Comparison of ENCODE assay signal across 15 cellular contexts in genomic region chr19:28497887-28498286, GRCh38.
A peak's percentile ranks its signal among the peaks of the same experiment; 100 is the strongest.
DNase-seq lines count a peak whose midpoint lies in the region; ATAC-seq and TF ChIP-seq lines count a peak whose summit lies in the region.
"Had no signal": no experiment of that assay in that cellular context is flagged by ENCODE, and none has a peak within 500 bp of the region (broad histone marks: within the 10 kb centered on the region; RNA-seq: fewer than 3 reads in every experiment).

No MANE protein-coding gene starts in this region.

- no peak overlapping the region for H2BK5ac ChIP-seq in neuronal stem cell (ENCODE audit: low read length)

- peak overlapping the region; percentile 34 for H3K9ac ChIP-seq in neuronal stem cell (ENCODE audit: low read depth, low read length, poor library complexity)
- H3K9ac ChIP-seq: GM23248 had no signal

- H3K9me3 ChIP-seq in right atrium auricular region (no peaks in the 10 kb centered on the region), neuronal stem cell (replicated peaks in 1 of 2; ENCODE audit: control insufficient read depth in 2 of 2, insufficient read depth in 1 of 2, low read depth in 1 of 2, low read length in 2 of 2) (no peaks in the 10 kb centered on the region), Peyer's patch (no peaks in the 10 kb centered on the region)
- H3K9me3 ChIP-seq: BE2C, HAP-1 had no signal

- no peak overlapping the region for H3K4me2 ChIP-seq in neuronal stem cell (ENCODE audit: insufficient read depth, low read length, poor library complexity, severe bottlenecking)

- TF ChIP-seq CTCF in right atrium auricular region (IDR thresholded peaks at IDR 0.05) (no peak), Peyer's patch (IDR thresholded peaks at IDR 0.05) (no peak)

- no peaks in the 10 kb centered on the region for H3K27me3 ChIP-seq in right atrium auricular region
- no peaks in the 10 kb centered on the region for H3K27me3 ChIP-seq in neuronal stem cell (ENCODE audit: control insufficient read depth in 3 of 3, insufficient read depth in 3 of 3, low read depth in 1 of 3, low read length in 3 of 3)
- no peaks in the 10 kb centered on the region for H3K27me3 ChIP-seq in Peyer's patch
- H3K27me3 ChIP-seq: BE2C had no signal

- H2BK120ac ChIP-seq in neuronal stem cell (ENCODE audit: low read depth, low read length), result no peak overlapping the region

- no peak for TF ChIP-seq POLR2A in Peyer's patch (IDR thresholded peaks at IDR 0.05)

- no peak overlapping the region for H3K4me3 Mint-ChIP-seq in central memory CD8-positive, alpha-beta T cell
- H3K4me3 Mint-ChIP-seq: CD4-positive, CD25-positive, alpha-beta regulatory T cell had no signal

- no peaks in the 10 kb centered on the region for H3K36me3 ChIP-seq in right atrium auricular region
- no peaks in the 10 kb centered on the region for H3K36me3 ChIP-seq in neuronal stem cell (replicated peaks in 1 of 2; ENCODE audit: control insufficient read depth in 2 of 2, insufficient read depth in 2 of 2, low read length in 2 of 2)
- H3K36me3 ChIP-seq in Peyer's patch, result no peaks in the 10 kb centered on the region
- H3K36me3 ChIP-seq: BE2C, HAP-1 had no signal

- intact Hi-C loops in left ventricle myocardium superior (cut with micrococcal nuclease), result no loop called here
- intact Hi-C loops in posterior vena cava (cut with DNase I), result no loop called here

- ATAC-seq in left ventricle myocardium superior, result peak; percentile 99
- no peak for ATAC-seq in central memory CD8-positive, alpha-beta T cell (replicated peaks; ENCODE audit: extremely low read depth, poor library complexity, severe bottlenecking)

- H3K14ac ChIP-seq in neuronal stem cell (ENCODE audit: low read length), result no peak overlapping the region

- no peak overlapping the region for H4K91ac ChIP-seq in neuronal stem cell (ENCODE audit: low read depth, low read length, poor library complexity)

- H3K4me3 ChIP-seq in right atrium auricular region, result no peak overlapping the region
- H3K4me3 ChIP-seq in neuronal stem cell (ENCODE audit: low read length in 2 of 2), result no peak overlapping the region
- no peak overlapping the region for H3K4me3 ChIP-seq in Peyer's patch
- H3K4me3 ChIP-seq: GM23248, HAP-1 had no signal

- no peaks in the 10 kb centered on the region for H3K27me3 Mint-ChIP-seq in central memory CD8-positive, alpha-beta T cell
- H3K27me3 Mint-ChIP-seq: CD4-positive, CD25-positive, alpha-beta regulatory T cell had no signal

- no peak for DNase-seq in left ventricle myocardium superior
- no peak for DNase-seq in right atrium auricular region (ENCODE audit: low spot score)
- no peak for DNase-seq in central memory CD8-positive, alpha-beta T cell (ENCODE audit: low spot score in 2 of 2)
- DNase-seq in neuronal stem cell (ENCODE audit: low spot score), result no peak
- DNase-seq in kidney tubule cell (ENCODE audit: low spot score), result no peak
- DNase-seq in Peyer's patch, result no peak
- DNase-seq in posterior vena cava (ENCODE audit: low spot score), result no peak
- DNase-seq: ACHN; BE2C; C1 segment of cervical spinal cord; CD4-positive, CD25-positive, alpha-beta regulatory T cell; CD8-positive, alpha-beta memory T cell; COR-L47; GM23248 had no signal

- H2AFZ ChIP-seq in neuronal stem cell (ENCODE audit: low read length), result no peak overlapping the region
- H2AFZ ChIP-seq: GM23248 had no signal

- no peaks in the 10 kb centered on the region for H3K9me3 Mint-ChIP-seq in central memory CD8-positive, alpha-beta T cell

- H3K4me1 ChIP-seq in right atrium auricular region (no peaks in the 10 kb centered on the region), neuronal stem cell (ENCODE audit: control insufficient read depth in 2 of 2, insufficient read depth in 1 of 2, low read depth in 1 of 2, low read length in 2 of 2) (peaks cover 0 to 14% of the 10 kb centered on the region in 2 donors), Peyer's patch (no peaks in the 10 kb centered on the region)
- H3K4me1 ChIP-seq: BE2C, HAP-1 had no signal

- no peak overlapping the region for H4K8ac ChIP-seq in neuronal stem cell (ENCODE audit: low read depth, low read length)

- no peak overlapping the region for H2BK15ac ChIP-seq in neuronal stem cell (ENCODE audit: low read length)

- H3K23ac ChIP-seq in neuronal stem cell (ENCODE audit: low read depth, low read length, poor library complexity), result no peak overlapping the region

- H3K27ac ChIP-seq in right atrium auricular region (no peak overlapping the region), neuronal stem cell (replicated peaks; ENCODE audit: low read length) (no peak overlapping the region), Peyer's patch (no peak overlapping the region)
- H3K27ac ChIP-seq: GM23248 had no signal

- peak overlapping the region; percentile 74 for H3K27ac Mint-ChIP-seq in central memory CD8-positive, alpha-beta T cell (ENCODE audit: low read depth)
- H3K27ac Mint-ChIP-seq: CD4-positive, CD25-positive, alpha-beta regulatory T cell had no signal

- H2BK12ac ChIP-seq in neuronal stem cell (ENCODE audit: low read length), result no peak overlapping the region

- H2AK5ac ChIP-seq in neuronal stem cell (ENCODE audit: low read depth, low read length), result no peak overlapping the region

- H3K4me1 Mint-ChIP-seq in central memory CD8-positive, alpha-beta T cell, result peaks cover 44% of the 10 kb centered on the region

- H3K79me1 ChIP-seq in neuronal stem cell (ENCODE audit: low read depth, low read length), result no peaks in the 10 kb centered on the region

- no peak overlapping the region for H3K4ac ChIP-seq in neuronal stem cell (ENCODE audit: low read length)

- no peak overlapping the region for H3K18ac ChIP-seq in neuronal stem cell (ENCODE audit: low read length)

- no CpG with 5 or more reads among the region's 4 CpGs for WGBS in neuronal stem cell (ENCODE audit: extremely low coverage in 2 of 2, insufficient read length in 2 of 2, insufficient replicate concordance in 1 of 2), 2 donors

- H3K36me3 Mint-ChIP-seq in central memory CD8-positive, alpha-beta T cell (ENCODE audit: insufficient read depth), result peaks cover 3% of the 10 kb centered on the region
- H3K36me3 Mint-ChIP-seq: CD4-positive, CD25-positive, alpha-beta regulatory T cell; CD8-positive, alpha-beta memory T cell had no signal
